In the genomic region with DNA sequence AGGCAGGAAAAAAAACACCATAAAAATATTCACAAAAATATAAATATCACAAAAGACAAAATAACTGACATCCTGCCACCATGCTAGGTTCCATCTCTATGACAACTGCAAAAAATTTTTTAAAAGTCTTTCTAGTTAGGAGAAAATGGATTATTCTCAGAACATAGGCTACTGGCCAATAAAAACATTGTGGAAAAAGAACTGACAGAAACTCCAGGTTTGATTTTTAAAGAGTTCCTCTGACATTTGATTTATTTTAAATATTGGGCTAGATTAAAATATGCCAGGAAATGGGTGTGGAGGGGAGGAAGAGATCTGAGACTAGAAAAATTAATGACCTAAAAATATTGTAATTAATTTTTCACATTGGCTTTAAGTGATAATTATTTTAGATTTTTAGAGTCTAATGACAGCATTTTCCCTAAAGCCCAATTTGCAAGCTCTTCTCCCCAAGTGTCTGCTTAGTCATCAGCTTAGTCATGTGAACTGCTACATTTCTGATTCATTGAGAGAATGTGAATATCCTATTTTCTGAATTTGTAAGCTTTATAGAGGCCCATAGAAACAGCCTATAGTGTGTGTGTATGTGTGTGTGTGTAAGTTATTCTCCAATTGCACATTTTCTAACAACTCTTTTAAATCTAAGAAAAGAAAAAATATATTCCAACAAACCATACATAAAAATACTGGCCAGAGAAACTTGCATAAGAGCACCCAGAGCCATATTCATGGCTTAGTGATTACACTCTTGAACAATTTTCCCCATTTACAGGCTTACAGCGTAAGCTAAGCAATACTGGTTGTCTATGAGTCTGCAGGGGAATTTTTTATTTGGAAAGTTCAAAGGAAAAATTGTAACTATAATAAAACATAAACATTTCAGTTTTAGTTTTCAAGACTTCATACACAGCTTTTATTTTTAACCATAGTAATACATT, we compare ENCODE assay signal across 1 cellular context.
TF ChIP-seq lines count a peak whose summit lies in the region.

No MANE protein-coding gene starts in this region.

TF ChIP-seq in SK-N-SH, 30 proteins besides CTCF, POLR2A, EP300 and RAD21 (continued from another document):
- TF ChIP-seq, protein P1, sequence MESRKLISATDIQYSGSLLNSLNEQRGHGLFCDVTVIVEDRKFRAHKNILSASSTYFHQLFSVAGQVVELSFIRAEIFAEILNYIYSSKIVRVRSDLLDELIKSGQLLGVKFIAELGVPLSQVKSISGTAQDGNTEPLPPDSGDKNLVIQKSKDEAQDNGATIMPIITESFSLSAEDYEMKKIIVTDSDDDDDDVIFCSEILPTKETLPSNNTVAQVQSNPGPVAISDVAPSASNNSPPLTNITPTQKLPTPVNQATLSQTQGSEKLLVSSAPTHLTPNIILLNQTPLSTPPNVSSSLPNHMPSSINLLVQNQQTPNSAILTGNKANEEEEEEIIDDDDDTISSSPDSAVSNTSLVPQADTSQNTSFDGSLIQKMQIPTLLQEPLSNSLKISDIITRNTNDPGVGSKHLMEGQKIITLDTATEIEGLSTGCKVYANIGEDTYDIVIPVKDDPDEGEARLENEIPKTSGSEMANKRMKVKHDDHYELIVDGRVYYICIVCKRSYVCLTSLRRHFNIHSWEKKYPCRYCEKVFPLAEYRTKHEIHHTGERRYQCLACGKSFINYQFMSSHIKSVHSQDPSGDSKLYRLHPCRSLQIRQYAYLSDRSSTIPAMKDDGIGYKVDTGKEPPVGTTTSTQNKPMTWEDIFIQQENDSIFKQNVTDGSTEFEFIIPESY (IDR thresholded peaks at IDR 0.05; ENCODE audit: borderline replicate concordance, low read depth) = no peak
- TF ChIP-seq SMC3 (IDR thresholded peaks at IDR 0.05; ENCODE audit: low read depth, low read length) (no peak), CHD2 (IDR thresholded peaks at IDR 0.05; ENCODE audit: low read length, partially characterized antibody) (no peak), NFIC (IDR thresholded peaks at IDR 0.05; ENCODE audit: borderline replicate concordance) (no peak), NRF1 (IDR thresholded peaks at IDR 0.05; ENCODE audit: low read depth, low read length) (no peak), RXRA (IDR thresholded peaks at IDR 0.05; ENCODE audit: borderline replicate concordance, low read depth) (no peak), REST (IDR thresholded peaks at IDR 0.05; ENCODE audit: low read depth, low read length) (no peak), IRF3 (IDR thresholded peaks at IDR 0.05; ENCODE audit: low read depth, low read length) (no peak), USF2 (IDR thresholded peaks at IDR 0.05; ENCODE audit: borderline replicate concordance, low read depth, low read length) (no peak), FOXJ3 (CRISPR knock-in tag; IDR thresholded peaks at IDR 0.05) (no peak), GABPA (IDR thresholded peaks at IDR 0.05; ENCODE audit: low read depth) (no peak), TEAD4 (IDR thresholded peaks at IDR 0.05; ENCODE audit: borderline replicate concordance, insufficient read depth) (0 out of 2 replicates have a peak, but pooled peaks have one; percentile 22), EZH2phosphoT487 (IDR thresholded peaks at IDR 0.05; ENCODE audit: borderline replicate concordance, low read depth) (no peak), RFX5 (IDR thresholded peaks at IDR 0.05; ENCODE audit: low read length) (no peak), MEF2A (IDR thresholded peaks at IDR 0.05; ENCODE audit: borderline replicate concordance, low read depth) (no peak), TCF12 (IDR thresholded peaks at IDR 0.05) (0 out of 2 replicates have a peak, but pooled peaks have one; percentile 16), JUND (IDR thresholded peaks at IDR 0.05) (peak; percentile 63), MXI1 (IDR thresholded peaks at IDR 0.05; ENCODE audit: low read depth, low read length) (no peak), ELF1 (IDR thresholded peaks at IDR 0.05) (no peak), FOSL2 (IDR thresholded peaks at IDR 0.05; ENCODE audit: borderline replicate concordance, low read depth) (peak; percentile 85; the same call in 1 of the 2 replicates), FOXM1 (IDR thresholded peaks at IDR 0.05; ENCODE audit: low read depth) (no peak), RCOR1 (IDR thresholded peaks at IDR 0.05; ENCODE audit: low read length) (no peak)
- TF ChIP-seq, protein P2, sequence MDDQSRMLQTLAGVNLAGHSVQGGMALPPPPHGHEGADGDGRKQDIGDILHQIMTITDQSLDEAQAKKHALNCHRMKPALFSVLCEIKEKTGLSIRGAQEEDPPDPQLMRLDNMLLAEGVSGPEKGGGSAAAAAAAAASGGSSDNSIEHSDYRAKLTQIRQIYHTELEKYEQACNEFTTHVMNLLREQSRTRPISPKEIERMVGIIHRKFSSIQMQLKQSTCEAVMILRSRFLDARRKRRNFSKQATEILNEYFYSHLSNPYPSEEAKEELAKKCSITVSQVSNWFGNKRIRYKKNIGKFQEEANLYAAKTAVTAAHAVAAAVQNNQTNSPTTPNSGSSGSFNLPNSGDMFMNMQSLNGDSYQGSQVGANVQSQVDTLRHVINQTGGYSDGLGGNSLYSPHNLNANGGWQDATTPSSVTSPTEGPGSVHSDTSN (IDR thresholded peaks at IDR 0.05) = peak; percentile 10; the same call in 1 of the 2 replicates
- TF ChIP-seq, protein P3, sequence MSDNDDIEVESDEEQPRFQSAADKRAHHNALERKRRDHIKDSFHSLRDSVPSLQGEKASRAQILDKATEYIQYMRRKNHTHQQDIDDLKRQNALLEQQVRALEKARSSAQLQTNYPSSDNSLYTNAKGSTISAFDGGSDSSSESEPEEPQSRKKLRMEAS (IDR thresholded peaks at IDR 0.05; ENCODE audit: low read depth) = no peak
